ENCODE assay signal across 31 cellular contexts in the genomic region with DNA sequence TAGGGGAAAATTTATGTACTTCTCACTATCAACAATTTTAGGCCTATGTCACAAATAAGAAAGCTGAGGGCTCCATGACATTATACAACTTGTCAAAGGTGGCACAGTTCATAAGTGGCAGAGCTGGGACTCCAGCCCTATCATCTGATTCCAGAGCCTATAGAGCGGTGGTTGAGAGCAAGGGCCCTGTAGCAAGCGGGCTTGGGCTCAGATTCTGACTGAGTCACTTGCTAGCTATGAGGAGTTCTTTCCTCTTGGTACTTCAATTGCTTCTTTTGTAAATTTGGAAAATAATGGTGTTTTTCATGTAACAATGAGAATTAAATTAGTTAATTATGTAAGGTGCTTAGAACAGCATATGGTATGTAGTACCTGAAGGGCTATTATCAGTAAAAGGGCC. TPM values are rescaled to one million over a fixed set of nuclear protein-coding genes. Genes with fewer than 3 reads are reported as not detected.
"Had no signal": no experiment of that assay in that cellular context is flagged by ENCODE, and none has a peak within 500 bp of the region (broad histone marks: within the 10 kb centered on the region; RNA-seq: fewer than 3 reads in every experiment).

No MANE protein-coding gene starts in this region.

- H3K4me1 ChIP-seq: pancreas, prostate gland, vagina had no signal

- ATAC-seq: activated CD4-positive, CD25-positive, alpha-beta regulatory T cell treated with anti-CD3 and anti-CD28 coated beads, Interleukin-2, amount 50 U/mL, for 24 hours; gastrocnemius medialis; left cardiac atrium; stimulated activated effector memory CD8-positive, alpha-beta T cell treated with anti-CD3 and anti-CD28 coated beads, Interleukin-12 subunit alpha, Interleukin-12 subunit beta, amount 100 ng/mL, for 72 hours had no signal

- H3K27me3 ChIP-seq: gastrocnemius medialis, hepatocyte, pancreas, sigmoid colon, vagina had no signal

- H3K4me2 ChIP-seq: hepatocyte had no signal

- H3K36me3 ChIP-seq: gastrocnemius medialis, pancreas, prostate gland, sigmoid colon, thoracic aorta, vagina had no signal

- FAIRE-seq: keratinocyte, small intestine had no signal

- H2AFZ ChIP-seq: hepatocyte had no signal

- H3K27ac ChIP-seq: coronary artery, dorsolateral prefrontal cortex, gastrocnemius medialis, pancreas, prostate gland, sigmoid colon, thoracic aorta, vagina, VCaP had no signal

- H3K9me3 ChIP-seq: gastrocnemius medialis, pancreas, prostate gland, sigmoid colon, thoracic aorta, vagina had no signal

- DNase-seq: activated CD4-positive, alpha-beta T cell treated with anti-CD3 and anti-CD28 coated beads for 48 hours; activated CD4-positive, alpha-beta T cell treated with anti-CD3 and anti-CD28 coated beads, Interleukin-2, amount 50 U/mL, for 48 hours; activated CD8-positive, alpha-beta memory T cell treated with anti-CD3 and anti-CD28 coated beads for 24 hours; activated effector memory CD4-positive, alpha-beta T cell treated with Interleukin-2 at 50 U/mL for 16 hours; activated naive CD4-positive, alpha-beta T cell treated with Interleukin-2 at 50 U/mL for 16 hours; anterior cingulate cortex; cerebellar nuclear complex; dorsolateral prefrontal cortex; effector memory CD4-positive, alpha-beta T cell; gastrocnemius medialis; left cardiac atrium; left ventricle myocardium superior; naive B cell; pancreas; sigmoid colon; small intestine; stimulated activated CD4-positive, alpha-beta T cell treated with anti-CD3 and anti-CD28 coated beads, Interleukin-4, amount 100 ng/mL, for 24 hours; T-helper 9 cell had no signal

- H3K4me3 ChIP-seq: coronary artery, dorsolateral prefrontal cortex, gastrocnemius medialis, hepatocyte, pancreas, prostate gland, sigmoid colon, thoracic aorta, vagina had no signal

RNA-seq across cellular contexts. Expression of gene FAM216B, which starts 28.7 kb away (rescaled TPM):
- total RNA-seq: epithelial cell of proximal tubule, gastrocnemius medialis, lung microvascular endothelial cell, prostate gland, sigmoid colon, subcutaneous adipose tissue, thoracic aorta, vagina had no signal
- polyA plus RNA-seq: keratinocyte, neural cell, pancreas had no signal
